14 cellular contexts compared by ENCODE assay signal in genomic region chr16:47065766-47066688, GRCh38.
"Had no signal": no experiment of that assay in that cellular context is flagged by ENCODE, and none has a peak within 500 bp of the region (broad histone marks: within the 10 kb centered on the region; RNA-seq: fewer than 3 reads in every experiment).

No MANE protein-coding gene starts in this region.

- H3K36me3 Mint-ChIP-seq: activated naive CD4-positive, alpha-beta T cell treated with anti-CD3 and anti-CD28 coated beads, Interleukin-2, amount 50 U/mL, for 24 hours had no signal

- H3K27ac Mint-ChIP-seq: naive thymus-derived CD8-positive, alpha-beta T cell had no signal

- H3K36me3 ChIP-seq: lower lobe of right lung, uterus had no signal

- H3K4me1 Mint-ChIP-seq: central memory CD8-positive, alpha-beta T cell had no signal

- H3K27ac ChIP-seq: body of pancreas, lower lobe of right lung, uterus had no signal

- ATAC-seq: body of pancreas; lower lobe of right lung; naive thymus-derived CD8-positive, alpha-beta T cell had no signal

- H3K27me3 ChIP-seq: body of pancreas, uterus had no signal

- H3K4me3 ChIP-seq: body of pancreas, lower lobe of right lung, uterus had no signal

- H3K4me3 Mint-ChIP-seq: activated naive CD4-positive, alpha-beta T cell treated with anti-CD3 and anti-CD28 coated beads, Interleukin-2, amount 50 U/mL, for 24 hours; central memory CD8-positive, alpha-beta T cell; naive thymus-derived CD8-positive, alpha-beta T cell had no signal

- H3K9me3 ChIP-seq: body of pancreas, lower lobe of right lung, uterus had no signal

- H3K4me1 ChIP-seq: body of pancreas, lower lobe of right lung, uterus had no signal

- H3K27me3 Mint-ChIP-seq: activated naive CD4-positive, alpha-beta T cell treated with anti-CD3 and anti-CD28 coated beads, Interleukin-2, amount 50 U/mL, for 24 hours had no signal

- H3K9me3 Mint-ChIP-seq: central memory CD8-positive, alpha-beta T cell had no signal

- DNase-seq: activated CD4-positive, alpha-beta T cell treated with anti-CD3 and anti-CD28 coated beads, Interleukin-2, amount 50 U/mL, for 1 hour; activated CD4-positive, CD25-positive, alpha-beta regulatory T cell; activated T-cell treated with anti-CD3 and anti-CD28 coated beads, Interleukin-2, amount 50 U/mL, for 1 hour; body of pancreas; cortex of kidney; erythroblast; hippocampal formation; lower lobe of right lung; naive thymus-derived CD8-positive, alpha-beta T cell; nucleus accumbens; T-helper 2 cell; uterus had no signal
